Comparison of ENCODE assay signal across 11 cellular contexts in the genomic region with DNA sequence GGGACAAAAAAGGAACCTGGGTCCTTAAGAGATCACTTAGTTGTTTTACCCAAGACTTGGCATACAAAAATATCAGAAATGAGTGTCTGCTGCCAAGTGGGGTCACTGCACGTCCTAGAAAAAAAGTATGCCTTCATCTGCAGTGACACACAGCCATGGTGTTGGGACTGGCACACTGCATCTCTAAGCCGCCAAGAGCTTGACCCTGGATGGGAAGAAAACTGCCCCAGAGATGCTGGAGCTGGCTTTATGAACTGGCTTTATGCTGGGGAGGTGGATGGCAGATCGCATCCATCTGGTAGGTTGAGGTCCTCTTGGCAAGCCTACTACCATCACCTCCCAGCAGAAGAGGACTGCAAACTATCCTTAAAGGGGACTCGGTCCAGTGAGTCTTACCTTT. TPM values are rescaled to one million over a fixed set of nuclear protein-coding genes. Genes with fewer than 3 reads are reported as not detected.
DNase-seq lines count a peak whose midpoint lies in the region; ATAC-seq and TF ChIP-seq lines count a peak whose summit lies in the region.
"Had no signal": no experiment of that assay in that cellular context is flagged by ENCODE, and none has a peak within 500 bp of the region (broad histone marks: within the 10 kb centered on the region; RNA-seq: fewer than 3 reads in every experiment).

No MANE protein-coding gene starts in this region.

- no peaks in the 10 kb centered on the region for H3F3A ChIP-seq in Loucy (ENCODE audit: low read depth)

- H3K9ac ChIP-seq in Loucy (ENCODE audit: low read depth, low read length, poor library complexity, severe bottlenecking), result no peak overlapping the region

- H3K36me3 ChIP-seq in ACC112 (ENCODE audit: insufficient read depth, low read length), result 0 out of 2 replicates have a peak, but pooled peaks cover 5% of the 10 kb centered on the region
- H3K36me3 ChIP-seq in Loucy (ENCODE audit: insufficient read depth, low read length), result no peaks in the 10 kb centered on the region

- H2AFZ ChIP-seq in ACC112 (ENCODE audit: low read length, unreplicated experiment) (no peak overlapping the region), Loucy (ENCODE audit: low read length) (no peak overlapping the region)

- H3K9me3 Mint-ChIP-seq in chondrocyte (ENCODE audit: low read depth), result no peaks in the 10 kb centered on the region
- no peaks in the 10 kb centered on the region for H3K9me3 Mint-ChIP-seq in nephron

- TF ChIP-seq CTCF in Loucy (conservative IDR thresholded peaks at IDR 0.05; ENCODE audit: low read length) (peak; percentile 18), chondrocyte (IDR thresholded peaks at IDR 0.05) (peak; percentile 22), nephron (IDR thresholded peaks at IDR 0.05; ENCODE audit: unreplicated experiment in 3 of 3) (no peak)

- H3K27me3 Mint-ChIP-seq in chondrocyte (ENCODE audit: low read depth) (no peaks in the 10 kb centered on the region), nephron (ENCODE audit: low read depth) (peaks cover 3% of the 10 kb centered on the region)

- H4K20me1 ChIP-seq in Loucy (ENCODE audit: insufficient read depth, low read length, poor library complexity, severe bottlenecking), result no peaks in the 10 kb centered on the region

- H3K4me1 ChIP-seq in ACC112 (ENCODE audit: control insufficient read depth, insufficient read depth, low read length, unreplicated experiment) (peaks cover 36% of the 10 kb centered on the region), Loucy (ENCODE audit: insufficient read depth, low read length, poor library complexity, severe bottlenecking) (peaks cover 26% of the 10 kb centered on the region)

- H3K4me2 ChIP-seq in Loucy (ENCODE audit: low read depth, low read length, poor library complexity, severe bottlenecking), result no peak overlapping the region

- H3K4me1 Mint-ChIP-seq in chondrocyte (ENCODE audit: low read depth) (peaks cover 54% of the 10 kb centered on the region), nephron (peaks cover 40% of the 10 kb centered on the region)

- H3K27me3 ChIP-seq in ACC112 (ENCODE audit: insufficient read depth, low read length) (no peaks in the 10 kb centered on the region), Loucy (ENCODE audit: insufficient read depth, low read length, poor library complexity, severe bottlenecking) (no peaks in the 10 kb centered on the region)

- H3K9me2 ChIP-seq in Loucy (replicated peaks; ENCODE audit: low read depth, low read length), result no peaks in the 10 kb centered on the region

- DNase-seq in chondrocyte (ENCODE audit: low spot score) (no peak), NCI-H2029 (lab: John Stamatoyannopoulos, UW) (no peak), D341Med (ENCODE audit: low spot score) (no peak), NCI-H1694 treated with DMSO at 0.1 percent for 48 hours (lab: John Stamatoyannopoulos, UW) (no peak)
- DNase-seq: activated CD4-positive, CD25-positive, alpha-beta regulatory T cell treated with anti-CD3 and anti-CD28 coated beads, Interleukin-2, amount 50 U/mL, for 72 hours; Calu3 had no signal

- H3K27ac ChIP-seq in ACC112 (ENCODE audit: low read depth, low read length), result peak overlapping the region; percentile 86

- no peak for ATAC-seq in GM21576 (IDR thresholded peaks at IDR 0.05; ENCODE audit: unreplicated experiment)
- ATAC-seq: K562 had no signal

- no peaks in the 10 kb centered on the region for H3K36me3 Mint-ChIP-seq in chondrocyte (ENCODE audit: low read depth)
- H3K36me3 Mint-ChIP-seq in nephron (ENCODE audit: low read depth), result no peaks in the 10 kb centered on the region

- H3K4me3 Mint-ChIP-seq in chondrocyte (ENCODE audit: unreplicated experiment) (no peak overlapping the region), nephron (no peak overlapping the region)

- H3K4me3 ChIP-seq in ACC112 (ENCODE audit: low read depth, low read length) (peak overlapping the region; percentile 17; the same call in 1 of the 2 replicates), Loucy (ENCODE audit: low read length, poor library complexity, severe bottlenecking) (no peak overlapping the region)
- H3K4me3 ChIP-seq: K562 had no signal

- H3K79me2 ChIP-seq in ACC112 (ENCODE audit: control insufficient read depth, insufficient read depth, low read length, unreplicated experiment) (peaks cover 8% of the 10 kb centered on the region), Loucy (ENCODE audit: insufficient read depth, low read length) (peaks cover 83% of the 10 kb centered on the region)

- peak overlapping the region; percentile 87 for H3K27ac Mint-ChIP-seq in chondrocyte (ENCODE audit: unreplicated experiment)
- H3K27ac Mint-ChIP-seq in nephron, result peak overlapping the region in 2 of 3 experiments; percentile 20 to 74

- no peaks in the 10 kb centered on the region for H3K9me3 ChIP-seq in Loucy (ENCODE audit: insufficient read depth, low read depth, low read length)

RNA-seq across cellular contexts. Expression of gene IRF1, which starts 51.6 kb away (rescaled TPM):
- total RNA-seq in chondrocyte, result 10.8 to 17.8 TPM (median 16.3 TPM) in 3 replicates

Comparison
In these comparisons a context has a peak if more than half of its experiments do, and no peak if none do; other contexts are left out.
1. CTCF ChIP-seq: peak in Loucy (single experiment) and chondrocyte (single experiment); none in nephron (0 of 3).